ENCODE assay signal across 20 cellular contexts in genomic region chr22:35526333-35526979, GRCh38. TPM values are rescaled to one million over a fixed set of nuclear protein-coding genes. Genes with fewer than 3 reads are reported as not detected.
"Had no signal": no experiment of that assay in that cellular context is flagged by ENCODE, and none has a peak within 500 bp of the region (broad histone marks: within the 10 kb centered on the region; RNA-seq: fewer than 3 reads in every experiment).

No MANE protein-coding gene starts in this region.

- H3K27ac ChIP-seq: hepatocyte, right lobe of liver, thyroid gland had no signal

- ATAC-seq: activated CD8-positive, alpha-beta T cell treated with anti-CD3 and anti-CD28 coated beads for 36 hours; activated naive CD4-positive, alpha-beta T cell treated with anti-CD3 and anti-CD28 coated beads, Interleukin-2, amount 50 U/mL, for 72 hours; esophagus mucosa; left lobe of liver; natural killer cell; right lobe of liver; T-helper 17 cell had no signal

- FAIRE-seq: colon, endometrium, keratinocyte had no signal

- H3K36me3 ChIP-seq: right lobe of liver, thyroid gland, uterus had no signal

- DNase-seq: activated B cell treated with CpG ODN at 0.5 μM for 24 hours; activated CD4-positive, alpha-beta T cell treated with anti-CD3 and anti-CD28 coated beads for 48 hours; activated CD8-positive, alpha-beta T cell treated with anti-CD3 and anti-CD28 coated beads for 36 hours; activated gamma-delta T cell; activated T-cell treated with anti-CD3 and anti-CD28 coated beads, Interleukin-2, amount 50 U/mL, for 48 hours; mesenchymal stem cell; natural killer cell; nucleus accumbens; right lobe of liver; stimulated activated CD4-positive, alpha-beta T cell treated with anti-CD3 and anti-CD28 coated beads, Interleukin-2, amount 100 ng/mL, for 24 hours; T-helper 17 cell; thyroid gland; uterus had no signal

- H3K9me3 ChIP-seq: right lobe of liver, thyroid gland, uterus had no signal

- H3K4me1 ChIP-seq: right lobe of liver, thyroid gland, uterus had no signal

- H3K4me2 ChIP-seq: hepatocyte had no signal

- H3K27me3 ChIP-seq: right lobe of liver, thyroid gland, uterus had no signal

- H3K4me3 ChIP-seq: hepatocyte, right lobe of liver, thyroid gland, uterus had no signal

- H2AFZ ChIP-seq: hepatocyte had no signal

- H3K79me2 ChIP-seq: hepatocyte had no signal

RNA-seq across cellular contexts. Expression of gene RASD2, which starts 14.2 kb away (rescaled TPM):
- total RNA-seq: activated B cell treated with CpG ODN at 0.5 μM for 24 hours; activated CD8-positive, alpha-beta T cell treated with anti-CD3 and anti-CD28 coated beads for 36 hours; left lobe of liver had no signal
